22 cellular contexts compared by ENCODE assay signal in the genomic region with DNA sequence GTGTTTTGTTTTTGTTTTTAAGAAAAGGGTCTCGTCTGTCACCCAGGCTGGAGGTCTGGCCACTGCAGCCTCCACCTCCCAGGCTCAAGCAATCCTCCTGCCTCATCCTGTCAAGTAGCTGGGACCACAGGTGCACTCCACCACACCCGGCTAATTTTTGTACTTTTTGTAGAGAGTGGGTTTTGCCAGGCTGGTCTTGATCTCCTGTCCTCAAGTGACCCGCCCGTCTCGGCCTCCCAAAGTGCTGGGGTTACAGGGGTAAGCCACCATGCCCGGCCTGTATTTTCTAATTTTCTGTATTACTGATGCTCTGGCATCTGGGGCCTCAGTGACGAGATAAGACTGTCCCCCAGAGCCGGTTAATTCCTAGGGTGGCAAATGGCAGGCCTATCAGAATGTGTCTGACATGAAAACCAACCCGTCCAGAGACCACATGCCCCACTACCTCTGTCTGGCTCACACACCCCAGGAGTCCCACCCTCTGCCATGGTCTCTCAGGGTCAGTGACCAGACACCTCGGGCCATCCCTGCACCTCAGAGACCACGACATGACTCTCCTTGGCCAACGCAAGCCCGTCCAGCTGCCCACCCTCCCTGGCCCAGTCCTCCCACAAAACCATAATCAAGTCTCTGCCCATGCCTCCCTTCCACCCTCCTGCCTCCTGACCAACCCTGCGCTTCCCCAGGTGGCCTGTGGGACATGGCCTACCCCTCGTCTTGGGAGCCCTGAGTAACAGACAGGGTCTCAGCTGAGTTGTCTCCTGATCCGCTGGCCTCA. TPM values are rescaled to one million over a fixed set of nuclear protein-coding genes. Genes with fewer than 3 reads are reported as not detected.
DNase-seq lines count a peak whose midpoint lies in the region; ATAC-seq and TF ChIP-seq lines count a peak whose summit lies in the region.
"Had no signal": no experiment of that assay in that cellular context is flagged by ENCODE, and none has a peak within 500 bp of the region (broad histone marks: within the 10 kb centered on the region; RNA-seq: fewer than 3 reads in every experiment).

No MANE protein-coding gene starts in this region.

- H3K9me3 ChIP-seq in WERI-Rb-1 (ENCODE audit: severe bottlenecking) (no peaks in the 10 kb centered on the region), iPS-20b (ENCODE audit: insufficient read depth, low read depth, low read length) (no peaks in the 10 kb centered on the region), spleen (no peaks in the 10 kb centered on the region)
- H3K9me3 ChIP-seq: psoas muscle, tibial nerve had no signal

- no peak overlapping the region for H3K4me3 Mint-ChIP-seq in activated CD4-positive, alpha-beta T cell treated with anti-CD3 and anti-CD28 coated beads, Interleukin-2, amount 10 ng/mL, durations not matched to agents 7 days and 5 days
- H3K4me3 Mint-ChIP-seq in glutamatergic neuron (ENCODE audit: unreplicated experiment) = no peak overlapping the region
- H3K4me3 Mint-ChIP-seq: nephron; stimulated activated naive CD8-positive, alpha-beta T cell treated with anti-CD3 and anti-CD28 coated beads, Interleukin-15, Interleukin-2, amounts not matched to agents 100 ng/mL and 50 ng/mL, for 24 hours had no signal

- H3K9me3 Mint-ChIP-seq in activated CD4-positive, alpha-beta T cell treated with anti-CD3 and anti-CD28 coated beads, Interleukin-2, amount 10 ng/mL, durations not matched to agents 7 days and 5 days = no peaks in the 10 kb centered on the region
- peaks cover 1% of the 10 kb centered on the region for H3K9me3 Mint-ChIP-seq in glutamatergic neuron (ENCODE audit: unreplicated experiment)
- H3K9me3 Mint-ChIP-seq: nephron; stimulated activated naive CD8-positive, alpha-beta T cell treated with anti-CD3 and anti-CD28 coated beads, Interleukin-15, Interleukin-2, amounts not matched to agents 100 ng/mL and 50 ng/mL, for 24 hours had no signal

- intact Hi-C loops in spleen (cut with DNase I; ENCODE audit: low total_unique reads) = no loop called here

- peak overlapping the region; percentile 24; the same call in 1 of the 2 replicates for H3K9ac ChIP-seq in iPS-20b (ENCODE audit: low read depth, low read length)

- CTCF ChIA-PET in activated CD4-positive, alpha-beta T cell treated with anti-CD3 and anti-CD28 coated beads, Interleukin-2, amount 10 ng/mL, durations not matched to agents 7 days and 5 days (lab: Charles Lee) = interaction anchor here (1.2 to 1.3 kb wide), 2 partner anchors 12 to 15 kb away, joined by 3 to 5 read pairs; no protein-coding TSS in a partner anchor

- 89 to 94% (median 92%) methylated on average over 12 to 16 of the region's 16 CpGs for WGBS in spleen, 5 donors

- POLR2A ChIA-PET in activated CD4-positive, alpha-beta T cell treated with anti-CD3 and anti-CD28 coated beads, Interleukin-2, amount 10 ng/mL, durations not matched to agents 7 days and 5 days (lab: Charles Lee) = no interaction called here

- no peaks in the 10 kb centered on the region for H3K27me3 Mint-ChIP-seq in activated CD4-positive, alpha-beta T cell treated with anti-CD3 and anti-CD28 coated beads, Interleukin-2, amount 10 ng/mL, durations not matched to agents 7 days and 5 days
- H3K27me3 Mint-ChIP-seq in glutamatergic neuron (ENCODE audit: unreplicated experiment) = peaks cover 5% of the 10 kb centered on the region
- H3K27me3 Mint-ChIP-seq: stimulated activated naive CD8-positive, alpha-beta T cell treated with anti-CD3 and anti-CD28 coated beads, Interleukin-15, Interleukin-2, amounts not matched to agents 100 ng/mL and 50 ng/mL, for 24 hours had no signal

- H3K4me1 Mint-ChIP-seq in activated CD4-positive, alpha-beta T cell treated with anti-CD3 and anti-CD28 coated beads, Interleukin-2, amount 10 ng/mL, durations not matched to agents 7 days and 5 days = peaks cover 18% of the 10 kb centered on the region
- H3K4me1 Mint-ChIP-seq in glutamatergic neuron (ENCODE audit: low read depth, unreplicated experiment) = peaks cover 11% of the 10 kb centered on the region

- ATAC-seq in GM21737 (IDR thresholded peaks at IDR 0.05; ENCODE audit: unreplicated experiment) = no peak
- ATAC-seq: foreskin keratinocyte had no signal

- H3K36me3 ChIP-seq in WERI-Rb-1 (peaks cover 50% of the 10 kb centered on the region), iPS-20b (ENCODE audit: insufficient read depth, low read depth, low read length) (peaks cover 19% of the 10 kb centered on the region; the same call in 1 of the 2 replicates), spleen (peaks cover 0 to 42% (median 0%) of the 10 kb centered on the region in 6 donors)
- H3K36me3 ChIP-seq: cardiac muscle cell had no signal

- DNase-seq in activated CD4-positive, alpha-beta T cell treated with anti-CD3 and anti-CD28 coated beads, Interleukin-2, amount 10 ng/mL, durations not matched to agents 7 days and 5 days = no peak
- no peak for DNase-seq in activated CD4-positive, alpha-beta T cell treated with anti-CD3 and anti-CD28 coated beads for 4 hours
- no peak for DNase-seq in WERI-Rb-1
- peak; percentile 28 for DNase-seq in spleen
- no peak for DNase-seq in T-helper 1 cell
- no peak for DNase-seq in glutamatergic neuron
- DNase-seq: activated CD4-positive, alpha-beta T cell treated with anti-CD3 and anti-CD28 coated beads for 48 hours; activated CD8-positive, alpha-beta memory T cell treated with anti-CD3 and anti-CD28 coated beads, Interleukin-2, amount 50 U/mL, for 48 hours; AML-193; foreskin keratinocyte; midbrain; NCI-H1105 treated with DMSO at 0.1 percent for 48 hours; stimulated activated CD4-positive, alpha-beta T cell treated with anti-CD3 and anti-CD28 coated beads, Interleukin-2, amount 100 ng/mL, for 48 hours had no signal

- H3K27me3 ChIP-seq in WERI-Rb-1 (ENCODE audit: insufficient read depth, low read depth, severe bottlenecking) (no peaks in the 10 kb centered on the region), iPS-20b (ENCODE audit: insufficient read depth, low read length) (no peaks in the 10 kb centered on the region), spleen (replicated peaks in 1 of 7) (no peaks in the 10 kb centered on the region)
- H3K27me3 ChIP-seq: cardiac muscle cell, foreskin keratinocyte, tibial nerve had no signal

- peaks cover 15% of the 10 kb centered on the region for H3K36me3 Mint-ChIP-seq in activated CD4-positive, alpha-beta T cell treated with anti-CD3 and anti-CD28 coated beads, Interleukin-2, amount 10 ng/mL, durations not matched to agents 7 days and 5 days (ENCODE audit: low read depth)
- H3K36me3 Mint-ChIP-seq in glutamatergic neuron (ENCODE audit: unreplicated experiment) = no peaks in the 10 kb centered on the region

- H3K4me3 ChIP-seq in WERI-Rb-1 (ENCODE audit: low read depth, low read length) (no peak overlapping the region), iPS-20b (ENCODE audit: low read length) (peak overlapping the region; percentile 53; the same call in 1 of the 2 replicates), spleen (no peak overlapping the region)
- H3K4me3 ChIP-seq: cardiac muscle cell, psoas muscle, skin epidermis, tibial nerve had no signal

- peaks cover 8% of the 10 kb centered on the region; the same call in 1 of the 2 replicates for H3K4me1 ChIP-seq in iPS-20b (ENCODE audit: insufficient read depth, low read length)
- peaks cover 0 to 54% (median 4%) of the 10 kb centered on the region in 6 donors for H3K4me1 ChIP-seq in spleen
- H3K4me1 ChIP-seq: psoas muscle had no signal

- H3K27ac Mint-ChIP-seq in activated CD4-positive, alpha-beta T cell treated with anti-CD3 and anti-CD28 coated beads, Interleukin-2, amount 10 ng/mL, durations not matched to agents 7 days and 5 days = peak overlapping the region; percentile 39
- H3K27ac Mint-ChIP-seq in glutamatergic neuron (ENCODE audit: unreplicated experiment) = no peak overlapping the region
- H3K27ac Mint-ChIP-seq: nephron; stimulated activated naive CD8-positive, alpha-beta T cell treated with anti-CD3 and anti-CD28 coated beads, Interleukin-15, Interleukin-2, amounts not matched to agents 100 ng/mL and 50 ng/mL, for 24 hours had no signal

- no peak for TF ChIP-seq POLR2A in spleen (IDR thresholded peaks at IDR 0.05)

- TF ChIP-seq CTCF in WERI-Rb-1 (IDR thresholded peaks at IDR 0.05; ENCODE audit: low read depth, low read length) = no peak
- no peak for TF ChIP-seq CTCF in spleen (IDR thresholded peaks at IDR 0.05 in 8 of 11, conservative IDR thresholded peaks at IDR 0.05 in 3 of 11)
- no peak for TF ChIP-seq CTCF in glutamatergic neuron (IDR thresholded peaks at IDR 0.05; ENCODE audit: partially characterized antibody, unreplicated experiment)

- peak overlapping the region; percentile 59 for H3K27ac ChIP-seq in WERI-Rb-1
- H3K27ac ChIP-seq in iPS-20b (ENCODE audit: low read length) = no peak overlapping the region
- H3K27ac ChIP-seq in spleen = no peak overlapping the region
- H3K27ac ChIP-seq: 22Rv1, cardiac muscle cell, foreskin keratinocyte, psoas muscle, skin epidermis had no signal

RNA-seq across cellular contexts. Expression of a gene that starts 12.5 kb away (rescaled TPM):
- total RNA-seq in activated CD4-positive, alpha-beta T cell treated with anti-CD3 and anti-CD28 coated beads, Interleukin-2, amount 10 ng/mL, durations not matched to agents 7 days and 5 days = 10 to 100 TPM; 14.6 to 16.1 TPM
- total RNA-seq in spleen = 10 to 100 TPM in 5 of 7 donors, 1 to 10 TPM in 2; 8.4 to 17.5 (median 10.9) TPM
- 1 to 10 TPM; 1.2 to 3.4 (median 2.6) TPM for polyA plus RNA-seq in spleen
- 28.4 TPM for total RNA-seq in glutamatergic neuron (ENCODE audit: unreplicated experiment)
